In genomic region chr6:80282913-80283554, GRCh38 we compare ENCODE assay signal across 30 cellular contexts.
DNase-seq lines count a peak whose midpoint lies in the region; ATAC-seq and TF ChIP-seq lines count a peak whose summit lies in the region.
"Had no signal": no experiment of that assay in that cellular context is flagged by ENCODE, and none has a peak within 500 bp of the region (broad histone marks: within the 10 kb centered on the region; RNA-seq: fewer than 3 reads in every experiment).

No MANE protein-coding gene starts in this region.

- H3K9ac ChIP-seq in PC-3 (ENCODE audit: low read length): no peak overlapping the region

- no peaks in the 10 kb centered on the region for H3K79me2 ChIP-seq in PC-3 (ENCODE audit: low read length)

- no TSS peak for BruUV-seq in PC-3 (replicated peaks; lab: Mats Ljungman, UMichigan)

- H3K27me3 ChIP-seq in PC-3 (ENCODE audit: low read length): no peaks in the 10 kb centered on the region
- H3K27me3 ChIP-seq in Peyer's patch: no peaks in the 10 kb centered on the region
- H3K27me3 ChIP-seq: ascending aorta, cardiac muscle cell, colonic mucosa, suprapubic skin, upper lobe of left lung had no signal

- ATAC-seq in PC-3: no peak
- ATAC-seq: GM23338; stimulated activated memory B cell treated with anti-CD40 and anti-IgM and Interleukin-4, amounts not matched to agents 10 μg/mL and 1 μg/mL and 100 μg/mL, for 72 hours had no signal

- DNase-seq in DMS 273 (lab: John Stamatoyannopoulos, UW; ENCODE audit: unreplicated experiment) (peak; percentile 2), DMS 273 treated with DMSO at 0.1 percent for 48 hours (lab: John Stamatoyannopoulos, UW) (no peak), EH (ENCODE audit: low read depth) (peak; percentile 2), PC-3 (peak; percentile 23), fibroblast of the conjunctiva (ENCODE audit: low read depth) (peak; percentile 1), Peyer's patch (no peak), SKM-1 (lab: John Stamatoyannopoulos, UW; ENCODE audit: unreplicated experiment) (no peak), Ammon's horn (ENCODE audit: low spot score) (no peak)
- DNase-seq: activated CD4-positive, alpha-beta T cell treated with anti-CD3 and anti-CD28 coated beads, Interleukin-2, amount 10 ng/mL, durations not matched to agents 24 days and 14 days; C1 segment of cervical spinal cord; colonic mucosa; DMS79; effector CD4-positive, alpha-beta T cell; GDM1; immature natural killer cell; MV-4-11; NCI-H1436; NCI-H2081 treated with DMSO at 0.1 percent for 48 hours; NCI-H446 treated with DMSO at 0.1 percent for 48 hours; NCI-H82; SIG-M5; stimulated activated CD4-positive, alpha-beta T cell treated with anti-CD3 and anti-CD28 coated beads, Interleukin-15, amount 100 ng/mL, for 24 hours; T-helper 9 cell; upper lobe of left lung had no signal

- H3K9me3 ChIP-seq in PC-3 (ENCODE audit: low read length) (no peaks in the 10 kb centered on the region), Peyer's patch (no peaks in the 10 kb centered on the region)
- H3K9me3 ChIP-seq: ascending aorta, colonic mucosa, suprapubic skin, upper lobe of left lung had no signal

- H2AFZ ChIP-seq in PC-3 (ENCODE audit: low read length): no peak overlapping the region
- H2AFZ ChIP-seq: GM23338 had no signal

- no peaks in the 10 kb centered on the region for H3K9me2 ChIP-seq in PC-3 (replicated peaks; ENCODE audit: low read length)

- CTCF ChIA-PET in PC-3 (lab: Charles Lee): no interaction called here

- H3K4me1 ChIP-seq in PC-3 (ENCODE audit: insufficient read depth, low read length): no peaks in the 10 kb centered on the region
- H3K4me1 ChIP-seq in Peyer's patch: no peaks in the 10 kb centered on the region
- H3K4me1 ChIP-seq: ascending aorta, colonic mucosa, suprapubic skin, upper lobe of left lung had no signal

- POLR2A ChIA-PET in PC-3 (lab: Charles Lee; ENCODE audit: unreplicated experiment): no interaction called here

- H3F3A ChIP-seq in PC-3 (ENCODE audit: low read length, unreplicated experiment): no peaks in the 10 kb centered on the region

- no peak overlapping the region for H3K27ac ChIP-seq in PC-3 (ENCODE audit: low read length)
- no peak overlapping the region for H3K27ac ChIP-seq in Peyer's patch
- H3K27ac ChIP-seq: 22Rv1, ascending aorta, cardiac muscle cell, colonic mucosa, suprapubic skin, upper lobe of left lung had no signal

- no peaks in the 10 kb centered on the region for H4K20me1 ChIP-seq in PC-3 (ENCODE audit: low read length)

- intact Hi-C loops in PC-3 (cut with micrococcal nuclease): no loop called here

- H3K36me3 ChIP-seq in PC-3 (ENCODE audit: low read depth, low read length): no peaks in the 10 kb centered on the region
- no peaks in the 10 kb centered on the region for H3K36me3 ChIP-seq in Peyer's patch
- H3K36me3 ChIP-seq: ascending aorta, cardiac muscle cell, colonic mucosa, suprapubic skin, upper lobe of left lung had no signal

- no peak for TF ChIP-seq POLR2A in Peyer's patch (IDR thresholded peaks at IDR 0.05)

- no peak for TF ChIP-seq CTCF in PC-3 (conservative IDR thresholded peaks at IDR 0.05; ENCODE audit: low read depth, low read length)
- TF ChIP-seq CTCF in Peyer's patch (IDR thresholded peaks at IDR 0.05): no peak

- H3K4me3 ChIP-seq in PC-3 (ENCODE audit: low read length): no peak overlapping the region
- no peak overlapping the region for H3K4me3 ChIP-seq in Peyer's patch
- H3K4me3 ChIP-seq: ascending aorta, cardiac muscle cell, colonic mucosa, GM23338, suprapubic skin, upper lobe of left lung had no signal

- no peak overlapping the region for H3K4me2 ChIP-seq in PC-3 (ENCODE audit: low read length)
- H3K4me2 ChIP-seq: GM23338 had no signal

Comparison
In these comparisons a context has a peak if more than half of its experiments do, and no peak if none do; other contexts are left out.
1. DNase-seq: peak in DMS 273 (single experiment), EH (single experiment), PC-3 (single experiment) and fibroblast of the conjunctiva (single experiment); none in DMS 273 treated with DMSO at 0.1 percent for 48 hours (single experiment), Peyer's patch (0 of 3), SKM-1 (single experiment) and Ammon's horn (single experiment).